In genomic region chr4:60683953-60684352, GRCh38 we compare ENCODE assay signal across 18 cellular contexts.
DNase-seq lines count a peak whose midpoint lies in the region; ATAC-seq and TF ChIP-seq lines count a peak whose summit lies in the region.
"Had no signal": no experiment of that assay in that cellular context is flagged by ENCODE, and none has a peak within 500 bp of the region (broad histone marks: within the 10 kb centered on the region; RNA-seq: fewer than 3 reads in every experiment).

No MANE protein-coding gene starts in this region.

- H3K36me3 ChIP-seq in ascending aorta = no peaks in the 10 kb centered on the region

- H3K27ac ChIP-seq in ascending aorta = peak overlapping the region; percentile 66 to 70
- H3K27ac ChIP-seq: testis had no signal

- H3K4me1 ChIP-seq in ascending aorta = peaks cover 0 to 9% of the 10 kb centered on the region in 2 donors
- H3K4me1 ChIP-seq: testis had no signal

- ATAC-seq in HG03439 (IDR thresholded peaks at IDR 0.05; ENCODE audit: unreplicated experiment) = no peak
- ATAC-seq: activated naive CD8-positive, alpha-beta T cell treated with anti-CD3 and anti-CD28 coated beads, Interleukin-2, amount 50 U/mL, for 24 hours; natural killer cell treated with Interleukin-12 subunit alpha and Interleukin-12 subunit beta and Interleukin-15 and Interleukin-18, amount 100 ng/mL, for 72 hours had no signal

- intact Hi-C loops in ascending aorta (cut with DNase I) = loop anchor here (2.0 kb wide), 1 partner anchor 41 kb away; no protein-coding TSS in a partner anchor

- DNase-seq in A172 (ENCODE audit: low spot score) = peak; percentile 32
- DNase-seq in HFF-Myc (ENCODE audit: extremely low read depth, low read depth) = peak; percentile 7
- DNase-seq in ascending aorta (ENCODE audit: low spot score in 2 of 2) = peak in 1 of 2 donors; percentile 70
- peak; percentile 64 for DNase-seq in fibroblast of the conjunctiva (ENCODE audit: low read depth)
- no peak for DNase-seq in GF-D8 (lab: John Stamatoyannopoulos, UW)
- DNase-seq in medulla oblongata (ENCODE audit: extremely low spot score) = no peak
- no peak for DNase-seq in NCI-H146 treated with DMSO at 0.1 percent for 48 hours (lab: John Stamatoyannopoulos, UW; ENCODE audit: unreplicated experiment)
- DNase-seq: activated CD4-positive, alpha-beta T cell treated with anti-CD3 and anti-CD28 coated beads for 48 hours; activated naive CD8-positive, alpha-beta T cell treated with anti-CD3 and anti-CD28 coated beads, Interleukin-2, amount 50 U/mL, for 24 hours; COR-L47; dermis blood vessel endothelial cell; NCI-H2107; retina; stimulated activated CD4-positive, alpha-beta T cell treated with anti-CD3 and anti-CD28 coated beads, Interleukin-2, amount 100 ng/mL, for 24 hours; testis had no signal

- H3K4me3 ChIP-seq in HFF-Myc (replicated peaks; ENCODE audit: low read depth, low read length) (no peak overlapping the region), ascending aorta (peak overlapping the region in 1 of 2 donors; percentile 25)
- H3K4me3 ChIP-seq: lung, testis had no signal

- no peaks in the 10 kb centered on the region for H3K27me3 ChIP-seq in ascending aorta
- H3K27me3 ChIP-seq: testis had no signal

- TF ChIP-seq CTCF in HFF-Myc (IDR thresholded peaks at IDR 0.05; ENCODE audit: low read depth, low read length, missing control alignments) = no peak
- no peak for TF ChIP-seq CTCF in ascending aorta (IDR thresholded peaks at IDR 0.05)

- H3K9me3 ChIP-seq in ascending aorta = no peaks in the 10 kb centered on the region
- H3K9me3 ChIP-seq: testis had no signal

Comparison
In these comparisons a context has a peak if more than half of its experiments do, and no peak if none do; other contexts are left out.
1. DNase-seq: peak in A172 (single experiment), HFF-Myc (single experiment) and fibroblast of the conjunctiva (single experiment); none in GF-D8 (single experiment), medulla oblongata (single experiment) and NCI-H146 treated with DMSO at 0.1 percent for 48 hours (single experiment).